In the genomic region with DNA sequence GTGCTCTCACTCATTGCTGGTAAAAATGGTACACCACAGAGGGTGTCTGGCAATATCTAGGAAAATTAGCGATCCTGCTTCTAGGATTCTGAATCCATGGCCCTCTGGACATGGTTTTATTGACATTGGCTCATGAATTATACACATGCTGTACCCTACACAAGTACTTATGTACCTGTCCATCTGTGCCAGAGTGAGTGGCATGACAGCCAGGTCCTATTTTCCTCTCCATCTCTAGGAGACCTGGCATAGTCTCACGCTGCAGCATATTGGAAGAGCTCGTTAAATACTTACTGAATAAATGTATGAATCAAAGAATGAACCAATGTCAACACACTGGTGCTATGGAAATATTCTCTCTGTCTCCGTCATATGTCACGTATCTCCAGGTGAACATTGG, we compare ENCODE assay signal across 20 cellular contexts. TPM values are rescaled to one million over a fixed set of nuclear protein-coding genes. Genes with fewer than 3 reads are reported as not detected.
"Had no signal": no experiment of that assay in that cellular context is flagged by ENCODE, and none has a peak within 500 bp of the region (broad histone marks: within the 10 kb centered on the region; RNA-seq: fewer than 3 reads in every experiment).

No MANE protein-coding gene starts in this region.

- H3K9me3 ChIP-seq: adrenal gland, left ventricle myocardium inferior, mucosa of descending colon, sigmoid colon, spleen, stomach had no signal

- H3K4me1 Mint-ChIP-seq: activated CD8-positive, alpha-beta memory T cell treated with anti-CD3 and anti-CD28 coated beads, Interleukin-2, amount 10 ng/mL, durations not matched to agents 7 days and 5 days; activated naive CD4-positive, alpha-beta T cell treated with anti-CD3 and anti-CD28 coated beads, Interleukin-2, amount 50 U/mL, for 24 hours; memory B cell; naive thymus-derived CD4-positive, alpha-beta T cell had no signal

- H3K79me2 ChIP-seq: parathyroid adenoma had no signal

- ATAC-seq: activated CD8-positive, alpha-beta memory T cell treated with anti-CD3 and anti-CD28 coated beads, Interleukin-2, amount 10 ng/mL, durations not matched to agents 7 days and 5 days; esophagus mucosa; mucosa of descending colon; naive thymus-derived CD4-positive, alpha-beta T cell had no signal

- H3K27me3 ChIP-seq: adrenal gland, cardiac muscle cell, sigmoid colon, spleen, stomach had no signal

- H3K36me3 Mint-ChIP-seq: activated CD8-positive, alpha-beta memory T cell treated with anti-CD3 and anti-CD28 coated beads, Interleukin-2, amount 10 ng/mL, durations not matched to agents 7 days and 5 days; activated naive CD4-positive, alpha-beta T cell treated with anti-CD3 and anti-CD28 coated beads, Interleukin-2, amount 50 U/mL, for 24 hours; memory B cell; naive thymus-derived CD4-positive, alpha-beta T cell had no signal

- DNase-seq: activated CD4-positive, alpha-beta T cell treated with anti-CD3 and anti-CD28 coated beads for 1 hour; activated CD4-positive, alpha-beta T cell treated with anti-CD3 and anti-CD28 coated beads, Interleukin-2, amount 50 U/mL, for 4 hours; activated CD8-positive, alpha-beta memory T cell treated with anti-CD3 and anti-CD28 coated beads, Interleukin-2, amount 10 ng/mL, durations not matched to agents 7 days and 5 days; activated effector memory CD4-positive, alpha-beta T cell treated with Interleukin-2 at 50 U/mL for 16 hours; activated T-cell treated with anti-CD3 and anti-CD28 coated beads, Interleukin-2, amount 50 U/mL, for 24 hours; adrenal gland; hypothalamus; left ventricle myocardium inferior; mucosa of descending colon; naive thymus-derived CD4-positive, alpha-beta T cell; sigmoid colon; spleen; stomach; T-helper 9 cell had no signal

- H3K36me3 ChIP-seq: adrenal gland, cardiac muscle cell, left ventricle myocardium inferior, sigmoid colon, spleen, stomach had no signal

- H2AFZ ChIP-seq: parathyroid adenoma had no signal

- H3K9me3 Mint-ChIP-seq: activated naive CD4-positive, alpha-beta T cell treated with anti-CD3 and anti-CD28 coated beads, Interleukin-2, amount 50 U/mL, for 24 hours; activated T-cell treated with anti-CD3 and anti-CD28 coated beads, Interleukin-2, amount 50 U/mL, for 24 hours; memory B cell; naive thymus-derived CD4-positive, alpha-beta T cell had no signal

- H3K4me3 ChIP-seq: adrenal gland, cardiac muscle cell, left ventricle myocardium inferior, mucosa of descending colon, sigmoid colon, spleen, stomach had no signal

- H3K4me1 ChIP-seq: adrenal gland, left ventricle myocardium inferior, parathyroid adenoma, spleen, stomach had no signal

- H3K4me3 Mint-ChIP-seq: activated CD8-positive, alpha-beta memory T cell treated with anti-CD3 and anti-CD28 coated beads, Interleukin-2, amount 10 ng/mL, durations not matched to agents 7 days and 5 days; activated naive CD4-positive, alpha-beta T cell treated with anti-CD3 and anti-CD28 coated beads, Interleukin-2, amount 50 U/mL, for 24 hours; activated T-cell treated with anti-CD3 and anti-CD28 coated beads, Interleukin-2, amount 50 U/mL, for 24 hours; memory B cell; naive thymus-derived CD4-positive, alpha-beta T cell had no signal

- H3K27ac Mint-ChIP-seq: activated CD8-positive, alpha-beta memory T cell treated with anti-CD3 and anti-CD28 coated beads, Interleukin-2, amount 10 ng/mL, durations not matched to agents 7 days and 5 days; activated naive CD4-positive, alpha-beta T cell treated with anti-CD3 and anti-CD28 coated beads, Interleukin-2, amount 50 U/mL, for 24 hours; activated T-cell treated with anti-CD3 and anti-CD28 coated beads, Interleukin-2, amount 50 U/mL, for 24 hours; memory B cell; naive thymus-derived CD4-positive, alpha-beta T cell had no signal

- H3K27ac ChIP-seq: adrenal gland, cardiac muscle cell, left ventricle myocardium inferior, parathyroid adenoma, sigmoid colon, spleen, stomach had no signal

- H3K27me3 Mint-ChIP-seq: activated CD8-positive, alpha-beta memory T cell treated with anti-CD3 and anti-CD28 coated beads, Interleukin-2, amount 10 ng/mL, durations not matched to agents 7 days and 5 days; activated naive CD4-positive, alpha-beta T cell treated with anti-CD3 and anti-CD28 coated beads, Interleukin-2, amount 50 U/mL, for 24 hours; activated T-cell treated with anti-CD3 and anti-CD28 coated beads, Interleukin-2, amount 50 U/mL, for 24 hours had no signal

RNA-seq across cellular contexts. Expression of a gene that starts 11.0 kb away (rescaled TPM):
- total RNA-seq: activated CD8-positive, alpha-beta memory T cell treated with anti-CD3 and anti-CD28 coated beads, Interleukin-2, amount 10 ng/mL, durations not matched to agents 7 days and 5 days; cardiac muscle cell; kidney epithelial cell had no signal
- polyA plus RNA-seq: cardiac muscle cell; naive thymus-derived CD4-positive, alpha-beta T cell; spleen had no signal

RNA-seq across cellular contexts. Expression of a gene that starts 54.1 kb away (rescaled TPM):
- total RNA-seq: activated CD8-positive, alpha-beta memory T cell treated with anti-CD3 and anti-CD28 coated beads, Interleukin-2, amount 10 ng/mL, durations not matched to agents 7 days and 5 days; cardiac muscle cell; naive thymus-derived CD4-positive, alpha-beta T cell had no signal
- polyA plus RNA-seq: naive thymus-derived CD4-positive, alpha-beta T cell had no signal
